Comparison of ENCODE assay signal across 7 cellular contexts in genomic region chr6:52839124-52840055, GRCh38. TPM values are rescaled to one million over a fixed set of nuclear protein-coding genes. Genes with fewer than 3 reads are reported as not detected.
DNase-seq lines count a peak whose midpoint lies in the region; ATAC-seq and TF ChIP-seq lines count a peak whose summit lies in the region.

No MANE protein-coding gene starts in this region.

- no peak overlapping the region for H3K4me3 ChIP-seq in lung

- H3K27ac ChIP-seq in lung (ENCODE audit: low read depth in 1 of 2, low read length in 1 of 2), result no peak overlapping the region

- DNase-seq in NCI-H2029 treated with DMSO at 0.1 percent for 48 hours (lab: John Stamatoyannopoulos, UW), result peak; percentile 3
- DNase-seq in activated CD4-positive, CD25-positive, alpha-beta regulatory T cell treated with anti-CD3 and anti-CD28 coated beads, Interleukin-2, amount 50 U/mL, for 16 hours (ENCODE audit: low read depth, low spot score), result peak; percentile 11
- DNase-seq in dedifferentiated amniotic fluid mesenchymal stem cell (ENCODE audit: extremely low spot score), result peak; percentile 35
- peak; percentile 66 for DNase-seq in lung (ENCODE audit: low spot score)
- peak; percentile 73 for DNase-seq in stimulated activated CD8-positive, alpha-beta memory T cell treated with anti-CD3 and anti-CD28 coated beads, Interleukin-4, amount 100 ng/mL, for 48 hours

- H3K4me1 ChIP-seq in lung (ENCODE audit: control insufficient read depth in 2 of 2, insufficient read depth in 2 of 2, low read length in 2 of 2), result no peaks in the 10 kb centered on the region

- TF ChIP-seq CTCF in GM12873 (IDR thresholded peaks at IDR 0.05; ENCODE audit: insufficient read depth, low read depth, low read length, missing control alignments) (peak; percentile 86), lung (IDR thresholded peaks at IDR 0.05; ENCODE audit: control extremely low read depth, extremely low read depth) (peak; percentile 27)

- no peaks in the 10 kb centered on the region for H3K27me3 ChIP-seq in lung (ENCODE audit: control insufficient read depth, insufficient read depth)

- H3K36me3 ChIP-seq in lung (ENCODE audit: control insufficient read depth in 2 of 2, insufficient read depth in 2 of 2, low read length in 2 of 2), result no peaks in the 10 kb centered on the region

- peak; percentile 74 for ATAC-seq in HG02571 (IDR thresholded peaks at IDR 0.05; ENCODE audit: unreplicated experiment)
- ATAC-seq in lung (ENCODE audit: insufficient read depth, low FRiP score), result peak; percentile 77

- 63 to 67% methylated on average over 20 of the region's 20 CpGs for WGBS in lung, 2 donors

- no peaks in the 10 kb centered on the region for H3K9me3 ChIP-seq in lung (ENCODE audit: control insufficient read depth in 2 of 2, insufficient read depth in 1 of 2, low read length in 1 of 2)

RNA-seq across cellular contexts. Expression of gene GSTA5, which starts 1.2 kb away (rescaled TPM):
- total RNA-seq in lung, result not detected
- under 1 TPM; 0.09 to 0.22 TPM for polyA plus RNA-seq in lung

RNA-seq across cellular contexts. Expression of gene GSTA1, which starts 35.8 kb away (rescaled TPM):
- 10 to 100 TPM; 23.5 to 34.5 TPM for total RNA-seq in lung
- 10 to 100 TPM in 1 of 2 donors, 1 to 10 TPM in 1; 4.0 to 65.0 TPM for polyA plus RNA-seq in lung

Comparison
In these comparisons a context has a peak if more than half of its experiments do, and no peak if none do; other contexts are left out.
1. DNase-seq: peak in every context shown above with its lines; median percentile 73 in stimulated activated CD8-positive, alpha-beta memory T cell treated with anti-CD3 and anti-CD28 coated beads, Interleukin-4, amount 100 ng/mL, for 48 hours; 66 in lung; 35 in dedifferentiated amniotic fluid mesenchymal stem cell; 11 in activated CD4-positive, CD25-positive, alpha-beta regulatory T cell treated with anti-CD3 and anti-CD28 coated beads, Interleukin-2, amount 50 U/mL, for 16 hours; 3 in NCI-H2029 treated with DMSO at 0.1 percent for 48 hours.